In the genomic region with DNA sequence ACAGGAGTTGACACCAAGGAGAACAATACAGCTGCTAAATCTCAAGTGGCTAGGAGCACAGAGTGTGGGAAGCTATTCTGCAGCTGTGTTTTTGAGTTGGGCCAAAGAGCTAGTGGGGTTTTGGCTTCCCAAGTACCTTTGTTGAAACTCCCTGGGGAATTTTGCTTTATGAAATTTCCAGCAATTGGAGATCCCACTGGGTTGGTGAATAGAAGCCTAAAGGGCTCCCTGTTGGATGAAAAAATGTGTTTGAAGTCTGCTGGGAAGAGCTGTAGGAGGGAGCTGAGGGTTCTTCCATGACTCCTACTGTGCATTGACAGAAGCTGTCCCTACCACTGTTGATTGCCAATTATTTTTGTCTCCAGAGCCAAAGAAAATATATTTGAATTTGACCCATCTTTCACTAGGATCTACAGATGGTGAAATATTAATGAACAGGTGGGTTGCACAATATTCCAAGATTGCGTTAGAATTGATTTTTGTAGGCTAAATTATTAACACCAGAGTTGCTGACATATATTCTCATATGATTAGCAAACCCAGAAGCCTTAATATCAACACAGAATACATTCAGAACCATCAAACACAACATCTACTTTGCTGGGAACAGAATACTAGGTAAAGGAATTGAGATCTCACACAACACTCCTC, we compare ENCODE assay signal across 10 cellular contexts.
"Had no signal": no experiment of that assay in that cellular context is flagged by ENCODE, and none has a peak within 500 bp of the region (broad histone marks: within the 10 kb centered on the region; RNA-seq: fewer than 3 reads in every experiment).

No MANE protein-coding gene starts in this region.

- H3K4me2 ChIP-seq: smooth muscle cell had no signal

- H3K4me3 ChIP-seq: smooth muscle cell, suprapubic skin had no signal

- H3K36me3 ChIP-seq: neutrophil, suprapubic skin had no signal

- H3K27me3 ChIP-seq: suprapubic skin had no signal

- H3K9me3 ChIP-seq: neutrophil, suprapubic skin had no signal

- DNase-seq: activated CD4-positive, alpha-beta T cell treated with anti-CD3 and anti-CD28 coated beads, Interleukin-2, amount 50 U/mL, for 1 hour; activated CD8-positive, alpha-beta memory T cell treated with anti-CD3 and anti-CD28 coated beads for 24 hours; activated naive CD4-positive, alpha-beta T cell; anterior cingulate cortex; naive thymus-derived CD8-positive, alpha-beta T cell; SW 1271 had no signal

- H3K27ac ChIP-seq: epithelial cell of prostate, neutrophil had no signal
